ENCODE assay signal across 8 cellular contexts in the genomic region with DNA sequence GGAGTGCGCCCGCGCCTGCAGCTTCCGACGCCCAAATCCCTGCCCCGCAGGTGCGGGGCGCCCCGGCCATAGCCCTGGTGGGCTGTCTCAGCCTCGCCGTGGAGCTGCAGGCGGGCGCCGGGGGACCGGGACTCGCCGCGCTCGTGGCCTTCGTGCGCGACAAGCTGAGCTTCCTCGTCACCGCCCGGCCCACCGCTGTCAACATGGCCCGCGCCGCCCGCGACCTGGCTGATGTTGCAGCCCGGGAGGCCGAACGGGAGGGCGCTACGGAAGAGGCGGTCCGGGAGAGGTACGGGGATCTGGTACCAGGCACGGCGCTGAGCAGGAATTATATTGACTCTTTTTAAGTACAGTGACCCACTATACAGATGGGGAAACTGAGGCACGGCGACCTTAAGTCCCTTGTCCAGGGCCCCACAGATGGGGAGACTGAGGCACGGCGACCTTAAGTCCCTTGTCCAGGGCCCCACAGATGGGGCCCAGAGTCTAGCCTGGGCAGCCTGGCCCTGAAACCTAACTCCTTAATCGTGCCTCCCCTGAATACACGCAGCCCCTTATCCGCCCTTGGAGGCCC. TPM values are rescaled to one million over a fixed set of nuclear protein-coding genes. Genes with fewer than 3 reads are reported as not detected.
A peak's percentile ranks its signal among the peaks of the same experiment; 100 is the strongest.
DNase-seq lines count a peak whose midpoint lies in the region; ATAC-seq and TF ChIP-seq lines count a peak whose summit lies in the region.

No MANE protein-coding gene starts in this region.

- peak in 4 of 5 donors; percentile 27 to 55 (median 35) for DNase-seq in CD4-positive, alpha-beta memory T cell
- DNase-seq in HuH-7.5 (ENCODE audit: low spot score), result peak; percentile 63
- peak; percentile 55 for DNase-seq in activated CD8-positive, alpha-beta memory T cell treated with anti-CD3 and anti-CD28 coated beads, Interleukin-2, amount 50 U/mL, for 4 hours
- peak; percentile 62 for DNase-seq in nephron progenitor cell
- no peak for DNase-seq in NCI-H446 treated with DMSO at 0.1 percent for 48 hours (lab: John Stamatoyannopoulos, UW)

- CTCF ChIA-PET in CD4-positive, alpha-beta memory T cell (lab: Charles Lee; ENCODE audit: partially characterized antibody), result interaction anchor here (0.9 to 1.5 kb wide), 3 partner anchors 20 to 97 kb away, joined by 3 to 5 read pairs (median 3); no protein-coding TSS in a partner anchor

- 1 to 2% methylated on average over 29 to 48 of the region's 48 CpGs for WGBS in esophagus, 2 donors

- intact Hi-C loops in CD4-positive, alpha-beta memory T cell (cut with micrococcal nuclease), result no loop called here

- no peaks in the 10 kb centered on the region for H3K27me3 Mint-ChIP-seq in CD4-positive, alpha-beta memory T cell
- H3K27me3 Mint-ChIP-seq in nephron progenitor cell (ENCODE audit: low read depth, poor library complexity), result peaks cover 3% of the 10 kb centered on the region

- H3K27ac ChIP-seq in CD4-positive, alpha-beta memory T cell (ENCODE audit: low read depth, low read length), result peak overlapping the region; percentile 40
- H3K27ac ChIP-seq in esophagus (ENCODE audit: low read depth in 2 of 2, low read length in 1 of 2), result peak overlapping the region; percentile 48 to 74

- peaks cover 7% of the 10 kb centered on the region for H3K36me3 ChIP-seq in CD4-positive, alpha-beta memory T cell (ENCODE audit: insufficient read depth, low read length)
- peaks cover 0 to 23% of the 10 kb centered on the region in 2 donors for H3K36me3 ChIP-seq in esophagus (ENCODE audit: control insufficient read depth in 2 of 2, insufficient read depth in 2 of 2, low read length in 1 of 2)

- POLR2A ChIA-PET in CD4-positive, alpha-beta memory T cell (lab: Charles Lee; ENCODE audit: partially characterized antibody), result interaction anchor here (0.5 to 2.8 kb wide), 11 partner anchors 10 to 372 kb away, joined by 3 to 27 read pairs (median 5); partner anchors contain the start of genes ASF1B, C19orf53 and ZSWIM4

- no peak for ATAC-seq in HG03442 (IDR thresholded peaks at IDR 0.05; ENCODE audit: unreplicated experiment)
- ATAC-seq in GM19023 (IDR thresholded peaks at IDR 0.05; ENCODE audit: unreplicated experiment), result no peak

- H3K4me3 ChIP-seq in CD4-positive, alpha-beta memory T cell (ENCODE audit: low read length in 2 of 2), result peak overlapping the region; percentile 34 to 42
- H3K4me3 ChIP-seq in esophagus (ENCODE audit: low read depth in 1 of 2, low read length in 2 of 2), result peak overlapping the region; percentile 79 to 94

- H3K27ac Mint-ChIP-seq in CD4-positive, alpha-beta memory T cell, result peak overlapping the region in 6 of 7 donors; percentile 92 to 95 (median 94)
- no peak overlapping the region for H3K27ac Mint-ChIP-seq in nephron progenitor cell

- no peaks in the 10 kb centered on the region for H3K27me3 ChIP-seq in CD4-positive, alpha-beta memory T cell (ENCODE audit: insufficient read depth, low read length)
- H3K27me3 ChIP-seq in esophagus (ENCODE audit: control insufficient read depth in 1 of 2, insufficient read depth in 2 of 2, low read length in 2 of 2), result no peaks in the 10 kb centered on the region

- peak overlapping the region; percentile 83 to 91 (median 90) for H3K4me3 Mint-ChIP-seq in CD4-positive, alpha-beta memory T cell
- peak overlapping the region; percentile 87 for H3K4me3 Mint-ChIP-seq in nephron progenitor cell

- H3K9me3 Mint-ChIP-seq in CD4-positive, alpha-beta memory T cell, result no peaks in the 10 kb centered on the region
- no peaks in the 10 kb centered on the region for H3K9me3 Mint-ChIP-seq in nephron progenitor cell

- peaks cover 9 to 26% of the 10 kb centered on the region in 2 donors for H3K36me3 Mint-ChIP-seq in CD4-positive, alpha-beta memory T cell
- H3K36me3 Mint-ChIP-seq in nephron progenitor cell (ENCODE audit: low read depth), result peaks cover 38% of the 10 kb centered on the region

- H3K9me3 ChIP-seq in CD4-positive, alpha-beta memory T cell (ENCODE audit: control insufficient read depth in 1 of 2, low read length in 2 of 2), result no peaks in the 10 kb centered on the region
- H3K9me3 ChIP-seq in esophagus (ENCODE audit: control insufficient read depth in 2 of 2, insufficient read depth in 1 of 2, low read depth in 1 of 2, low read length in 1 of 2), result no peaks in the 10 kb centered on the region

- peaks cover 16% of the 10 kb centered on the region for H3K4me1 ChIP-seq in CD4-positive, alpha-beta memory T cell (ENCODE audit: insufficient read depth, low read length)
- H3K4me1 ChIP-seq in esophagus (ENCODE audit: control insufficient read depth in 2 of 2, insufficient read depth in 2 of 2, low read length in 1 of 2), result peaks cover 3 to 9% of the 10 kb centered on the region in 2 donors

- TF ChIP-seq CTCF in nephron progenitor cell (IDR thresholded peaks at IDR 0.05), result no peak

- peaks cover 13 to 27% (median 18%) of the 10 kb centered on the region in 4 donors for H3K4me1 Mint-ChIP-seq in CD4-positive, alpha-beta memory T cell
- H3K4me1 Mint-ChIP-seq in nephron progenitor cell, result peaks cover 8% of the 10 kb centered on the region

RNA-seq across cellular contexts. Expression of gene MRI1, which starts 0.6 kb away (rescaled TPM):
- 10 to 100 TPM; 46.4 to 52.3 TPM for total RNA-seq in CD4-positive, alpha-beta memory T cell
- 10 to 100 TPM in 1 of 2 donors, 1 to 10 TPM in 1; 3.5 to 18.4 TPM for polyA plus RNA-seq in CD4-positive, alpha-beta memory T cell
- 10 to 100 TPM; 17.7 to 28.9 TPM for polyA plus RNA-seq in esophagus

RNA-seq across cellular contexts. Expression of gene C19orf53, which starts 9.3 kb away (rescaled TPM):
- total RNA-seq in CD4-positive, alpha-beta memory T cell, result 10 to 100 TPM; 84.3 to 85.0 TPM
- polyA plus RNA-seq in CD4-positive, alpha-beta memory T cell, result 100 to 1,000 TPM; 207 to 257 TPM
- polyA plus RNA-seq in esophagus, result 100 to 1,000 TPM; 135 to 174 TPM

RNA-seq across cellular contexts. Expression of gene ZSWIM4, which starts 30.3 kb away (rescaled TPM):
- total RNA-seq in CD4-positive, alpha-beta memory T cell, result 1 to 10 TPM; 6.4 to 6.6 TPM
- polyA plus RNA-seq in CD4-positive, alpha-beta memory T cell, result 1 to 10 TPM in 1 of 2 donors, under 1 TPM in 1; 0.33 to 1.6 TPM
- 10 to 100 TPM; 10.1 to 17.0 TPM for polyA plus RNA-seq in esophagus

Comparison
In these comparisons a context has a peak if more than half of its experiments do, and no peak if none do; other contexts are left out.
1. RNA of gene ZSWIM4, which starts 30.3 kb away (polyA plus RNA-seq): 10.1 to 17.0 TPM in esophagus; 0.33 to 1.6 TPM in CD4-positive, alpha-beta memory T cell; every median in the first group is over 4 times any median in the second.